Comparison of ENCODE assay signal across 12 cellular contexts in genomic region chr9:3477236-3477834, GRCh38. TPM values are rescaled to one million over a fixed set of nuclear protein-coding genes. Genes with fewer than 3 reads are reported as not detected.
DNase-seq lines count a peak whose midpoint lies in the region; ATAC-seq and TF ChIP-seq lines count a peak whose summit lies in the region.
"Had no signal": no experiment of that assay in that cellular context is flagged by ENCODE, and none has a peak within 500 bp of the region (broad histone marks: within the 10 kb centered on the region; RNA-seq: fewer than 3 reads in every experiment).

No MANE protein-coding gene starts in this region.

- peaks cover 79% of the 10 kb centered on the region for H3K4me1 Mint-ChIP-seq in stimulated activated naive CD8-positive, alpha-beta T cell treated with anti-CD3 and anti-CD28 coated beads, Interleukin-15, Interleukin-2, amounts not matched to agents 100 ng/mL and 50 ng/mL, for 24 hours (ENCODE audit: low read depth)
- peaks cover 63% of the 10 kb centered on the region for H3K4me1 Mint-ChIP-seq in activated naive CD8-positive, alpha-beta T cell treated with anti-CD3 and anti-CD28 coated beads for 36 hours

- H3K4me1 ChIP-seq in HUES64 (ENCODE audit: insufficient read depth, low read length) (peaks cover 48% of the 10 kb centered on the region), upper lobe of right lung (peaks cover 7% of the 10 kb centered on the region)

- H3K27ac Mint-ChIP-seq in stimulated activated naive CD8-positive, alpha-beta T cell treated with anti-CD3 and anti-CD28 coated beads, Interleukin-15, Interleukin-2, amounts not matched to agents 100 ng/mL and 50 ng/mL, for 24 hours: peak overlapping the region; percentile 95
- peak overlapping the region; percentile 81 for H3K27ac Mint-ChIP-seq in activated naive CD8-positive, alpha-beta T cell treated with anti-CD3 and anti-CD28 coated beads for 36 hours

- no peaks in the 10 kb centered on the region for H3K36me3 ChIP-seq in HUES64 (ENCODE audit: insufficient read depth, low read length)
- no peaks in the 10 kb centered on the region for H3K36me3 ChIP-seq in upper lobe of right lung
- H3K36me3 ChIP-seq: BE2C had no signal

- no peaks in the 10 kb centered on the region for H3K9me3 Mint-ChIP-seq in stimulated activated naive CD8-positive, alpha-beta T cell treated with anti-CD3 and anti-CD28 coated beads, Interleukin-15, Interleukin-2, amounts not matched to agents 100 ng/mL and 50 ng/mL, for 24 hours
- peaks cover 19% of the 10 kb centered on the region for H3K9me3 Mint-ChIP-seq in activated naive CD8-positive, alpha-beta T cell treated with anti-CD3 and anti-CD28 coated beads for 36 hours

- no peaks in the 10 kb centered on the region for H3K27me3 Mint-ChIP-seq in stimulated activated naive CD8-positive, alpha-beta T cell treated with anti-CD3 and anti-CD28 coated beads, Interleukin-15, Interleukin-2, amounts not matched to agents 100 ng/mL and 50 ng/mL, for 24 hours
- H3K27me3 Mint-ChIP-seq in activated naive CD8-positive, alpha-beta T cell treated with anti-CD3 and anti-CD28 coated beads for 36 hours: no peaks in the 10 kb centered on the region

- peak overlapping the region; percentile 86 for H3K4me3 Mint-ChIP-seq in stimulated activated naive CD8-positive, alpha-beta T cell treated with anti-CD3 and anti-CD28 coated beads, Interleukin-15, Interleukin-2, amounts not matched to agents 100 ng/mL and 50 ng/mL, for 24 hours
- peak overlapping the region; percentile 60 for H3K4me3 Mint-ChIP-seq in activated naive CD8-positive, alpha-beta T cell treated with anti-CD3 and anti-CD28 coated beads for 36 hours

- no peak for DNase-seq in stimulated activated naive CD8-positive, alpha-beta T cell treated with anti-CD3 and anti-CD28 coated beads, Interleukin-15, Interleukin-2, amounts not matched to agents 100 U/mL and 50 U/mL, for 24 hours
- DNase-seq in activated naive CD8-positive, alpha-beta T cell treated with anti-CD3 and anti-CD28 coated beads for 36 hours: no peak
- DNase-seq in upper lobe of right lung (no peak), Kasumi-1 (lab: John Stamatoyannopoulos, UW) (no peak)
- DNase-seq: BE2C; dorsolateral prefrontal cortex; NCI-H2081 treated with DMSO at 0.1 percent for 48 hours; stimulated activated CD4-positive, alpha-beta T cell treated with anti-CD3 and anti-CD28 coated beads, Interleukin-4, amount 100 ng/mL, for 1 hour had no signal

- intact Hi-C loops in upper lobe of right lung (cut with DNase I): no loop called here

- H3K9me3 ChIP-seq in HUES64 (ENCODE audit: insufficient read depth, low read depth, low read length): no peaks in the 10 kb centered on the region
- H3K9me3 ChIP-seq in upper lobe of right lung: no peaks in the 10 kb centered on the region
- H3K9me3 ChIP-seq: BE2C had no signal

- 87% methylated on average over 4 of the region's 4 CpGs for WGBS in HUES64

- H3K9ac ChIP-seq in HUES64 (ENCODE audit: low read depth, low read length): no peak overlapping the region

- peaks cover 41% of the 10 kb centered on the region for H3K36me3 Mint-ChIP-seq in stimulated activated naive CD8-positive, alpha-beta T cell treated with anti-CD3 and anti-CD28 coated beads, Interleukin-15, Interleukin-2, amounts not matched to agents 100 ng/mL and 50 ng/mL, for 24 hours (ENCODE audit: low read depth)
- peaks cover 46% of the 10 kb centered on the region for H3K36me3 Mint-ChIP-seq in activated naive CD8-positive, alpha-beta T cell treated with anti-CD3 and anti-CD28 coated beads for 36 hours

- ATAC-seq in stimulated activated naive CD8-positive, alpha-beta T cell treated with anti-CD3 and anti-CD28 coated beads, Interleukin-15, Interleukin-2, amounts not matched to agents 100 U/mL and 50 U/mL, for 24 hours: no peak
- ATAC-seq in upper lobe of right lung (no peak), HG02571 (IDR thresholded peaks at IDR 0.05; ENCODE audit: unreplicated experiment) (no peak), HG03139 (IDR thresholded peaks at IDR 0.05; ENCODE audit: unreplicated experiment) (no peak)

- no peak for TF ChIP-seq CTCF in upper lobe of right lung (IDR thresholded peaks at IDR 0.05)

- no peaks in the 10 kb centered on the region for H3K27me3 ChIP-seq in HUES64 (ENCODE audit: insufficient read depth, low read length)
- no peaks in the 10 kb centered on the region for H3K27me3 ChIP-seq in upper lobe of right lung
- H3K27me3 ChIP-seq: BE2C, dorsolateral prefrontal cortex had no signal

- peak overlapping the region; percentile 32; the same call in 1 of the 2 replicates for H3K27ac ChIP-seq in HUES64 (ENCODE audit: low read depth, low read length)
- no peak overlapping the region for H3K27ac ChIP-seq in upper lobe of right lung
- H3K27ac ChIP-seq: dorsolateral prefrontal cortex had no signal

- no peak overlapping the region for H3K4me3 ChIP-seq in HUES64 (ENCODE audit: low read length)
- peak overlapping the region; percentile 6 for H3K4me3 ChIP-seq in upper lobe of right lung
- H3K4me3 ChIP-seq: dorsolateral prefrontal cortex had no signal

RNA-seq across cellular contexts. Expression of gene RFX3, which starts 48.5 kb away (rescaled TPM):
- 7.3 TPM for polyA plus RNA-seq in HUES64 (2013, experiment 1 of 2)
- polyA plus RNA-seq in HUES64 (2013, experiment 2 of 2): 7.7 TPM
- 10 to 100 TPM; 10.1 to 10.4 TPM for total RNA-seq in activated naive CD8-positive, alpha-beta T cell treated with anti-CD3 and anti-CD28 coated beads for 36 hours
- total RNA-seq in upper lobe of right lung: 13.8 TPM
